ENCODE assay signal across 2 cellular contexts in the genomic region with DNA sequence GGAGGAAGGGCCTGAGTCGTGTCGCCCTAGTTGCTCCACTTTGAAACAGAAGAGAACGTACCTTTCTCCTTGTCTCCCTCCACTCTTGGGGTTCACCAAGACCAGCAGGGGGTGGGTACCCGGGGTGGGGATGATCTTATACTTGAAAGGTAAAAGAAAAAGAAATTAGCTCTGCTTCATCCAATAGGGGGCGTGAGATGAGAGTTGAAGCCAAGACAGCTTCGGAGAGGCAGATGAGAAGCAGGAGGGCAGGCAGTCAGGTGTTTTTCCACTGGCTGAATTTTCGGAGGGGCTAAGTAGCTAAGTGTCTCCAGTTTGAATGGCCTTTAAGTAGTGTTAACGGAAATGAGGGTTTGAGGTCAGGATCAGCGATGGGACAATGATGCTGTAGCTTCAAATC.
TF ChIP-seq lines count a peak whose summit lies in the region.

No MANE protein-coding gene starts in this region.

TF ChIP-seq in IMR-90, 13 proteins besides CTCF, POLR2A, EP300 and RAD21 (continued from another document):
- no peak for TF ChIP-seq ELK1 (IDR thresholded peaks at IDR 0.05; ENCODE audit: borderline replicate concordance, low read depth, low read length)
- TF ChIP-seq MAZ (IDR thresholded peaks at IDR 0.05; ENCODE audit: borderline replicate concordance, low read depth, low read length), result no peak

TF ChIP-seq in WTC11, 78 proteins besides CTCF, POLR2A, EP300 and RAD21 (continued from another document):
- no peak for TF ChIP-seq ATF2 (CRISPR knock-in tag; IDR thresholded peaks at IDR 0.05; ENCODE audit: borderline replicate concordance, low read depth)
- no peak for TF ChIP-seq FOXP1 (CRISPR knock-in tag; IDR thresholded peaks at IDR 0.05; ENCODE audit: borderline replicate concordance)
- no peak for TF ChIP-seq ZNF219 (CRISPR knock-in tag; IDR thresholded peaks at IDR 0.05; ENCODE audit: borderline replicate concordance)
- TF ChIP-seq, protein P1, sequence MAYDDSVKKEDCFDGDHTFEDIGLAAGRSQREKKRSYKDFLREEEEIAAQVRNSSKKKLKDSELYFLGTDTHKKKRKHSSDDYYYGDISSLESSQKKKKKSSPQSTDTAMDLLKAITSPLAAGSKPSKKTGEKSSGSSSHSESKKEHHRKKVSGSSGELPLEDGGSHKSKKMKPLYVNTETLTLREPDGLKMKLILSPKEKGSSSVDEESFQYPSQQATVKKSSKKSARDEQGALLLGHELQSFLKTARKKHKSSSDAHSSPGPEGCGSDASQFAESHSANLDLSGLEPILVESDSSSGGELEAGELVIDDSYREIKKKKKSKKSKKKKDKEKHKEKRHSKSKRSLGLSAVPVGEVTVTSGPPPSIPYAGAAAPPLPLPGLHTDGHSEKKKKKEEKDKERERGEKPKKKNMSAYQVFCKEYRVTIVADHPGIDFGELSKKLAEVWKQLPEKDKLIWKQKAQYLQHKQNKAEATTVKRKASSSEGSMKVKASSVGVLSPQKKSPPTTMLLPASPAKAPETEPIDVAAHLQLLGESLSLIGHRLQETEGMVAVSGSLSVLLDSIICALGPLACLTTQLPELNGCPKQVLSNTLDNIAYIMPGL (CRISPR knock-in tag; IDR thresholded peaks at IDR 0.05), result no peak
- TF ChIP-seq SOX15 (CRISPR knock-in tag; IDR thresholded peaks at IDR 0.05), result no peak
- no peak for TF ChIP-seq STAT6 (CRISPR knock-in tag; conservative IDR thresholded peaks at IDR 0.05; ENCODE audit: low read depth)
- TF ChIP-seq PREB (CRISPR knock-in tag; IDR thresholded peaks at IDR 0.05; ENCODE audit: borderline replicate concordance), result no peak
- TF ChIP-seq ZBTB43 (CRISPR knock-in tag; IDR thresholded peaks at IDR 0.05), result no peak
- TF ChIP-seq, protein P2, sequence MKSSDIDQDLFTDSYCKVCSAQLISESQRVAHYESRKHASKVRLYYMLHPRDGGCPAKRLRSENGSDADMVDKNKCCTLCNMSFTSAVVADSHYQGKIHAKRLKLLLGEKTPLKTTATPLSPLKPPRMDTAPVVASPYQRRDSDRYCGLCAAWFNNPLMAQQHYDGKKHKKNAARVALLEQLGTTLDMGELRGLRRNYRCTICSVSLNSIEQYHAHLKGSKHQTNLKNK (CRISPR knock-in tag; IDR thresholded peaks at IDR 0.05), result no peak
- TF ChIP-seq ZNF396 (CRISPR knock-in tag; IDR thresholded peaks at IDR 0.05; ENCODE audit: borderline replicate concordance), result no peak
- TF ChIP-seq, protein P3, sequence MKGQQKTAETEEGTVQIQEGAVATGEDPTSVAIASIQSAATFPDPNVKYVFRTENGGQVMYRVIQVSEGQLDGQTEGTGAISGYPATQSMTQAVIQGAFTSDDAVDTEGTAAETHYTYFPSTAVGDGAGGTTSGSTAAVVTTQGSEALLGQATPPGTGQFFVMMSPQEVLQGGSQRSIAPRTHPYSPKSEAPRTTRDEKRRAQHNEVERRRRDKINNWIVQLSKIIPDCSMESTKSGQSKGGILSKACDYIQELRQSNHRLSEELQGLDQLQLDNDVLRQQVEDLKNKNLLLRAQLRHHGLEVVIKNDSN (CRISPR knock-in tag; IDR thresholded peaks at IDR 0.05), result no peak
